In the genomic region with DNA sequence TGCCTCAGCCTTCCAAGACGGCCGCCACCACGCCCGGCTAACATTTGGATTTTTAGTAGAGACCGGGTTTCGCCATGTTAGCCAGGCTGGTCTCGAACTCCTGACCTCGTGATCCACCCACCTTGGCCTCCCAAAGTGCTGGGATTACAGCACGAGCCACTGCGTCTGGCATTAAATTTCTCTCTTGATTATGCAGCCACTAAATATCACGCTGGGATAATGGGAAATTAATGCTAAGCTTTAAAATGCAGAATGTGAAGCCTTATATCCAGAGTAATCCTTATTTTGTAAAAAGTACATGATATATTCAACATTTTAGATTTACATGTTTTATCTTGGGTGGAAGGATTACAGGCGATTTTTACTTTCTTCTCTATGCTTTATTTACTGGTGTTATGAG, we compare ENCODE assay signal across 17 cellular contexts.
A peak's percentile ranks its signal among the peaks of the same experiment; 100 is the strongest.
DNase-seq lines count a peak whose midpoint lies in the region; ATAC-seq, FAIRE-seq and TF ChIP-seq lines count a peak whose summit lies in the region.
"Had no signal": no experiment of that assay in that cellular context is flagged by ENCODE, and none has a peak within 500 bp of the region (broad histone marks: within the 10 kb centered on the region; RNA-seq: fewer than 3 reads in every experiment).

No MANE protein-coding gene starts in this region.

- POLR2A ChIA-PET in activated CD4-positive, alpha-beta T cell treated with anti-CD3 and anti-CD28 coated beads for 36 hours (lab: Charles Lee), result no interaction called here
- POLR2A ChIA-PET in HCT116 (lab: Charles Lee), result no interaction called here

- H3K79me2 ChIP-seq in HCT116 (ENCODE audit: insufficient read depth, low read length) (peaks cover 94% of the 10 kb centered on the region), astrocyte (ENCODE audit: insufficient read depth, low read length) (peaks cover 92% of the 10 kb centered on the region)

- H3K4me2 ChIP-seq in HCT116 (ENCODE audit: low read length) (no peak overlapping the region), astrocyte (ENCODE audit: low read length) (no peak overlapping the region)

- BruUV-seq in HCT116 (replicated peaks; lab: Mats Ljungman, UMichigan), result TSS peak; percentile 24

- no peaks in the 10 kb centered on the region for H3K27me3 Mint-ChIP-seq in activated CD4-positive, alpha-beta T cell treated with anti-CD3 and anti-CD28 coated beads for 36 hours
- H3K27me3 Mint-ChIP-seq in astrocyte (ENCODE audit: low read depth, unreplicated experiment), result no peaks in the 10 kb centered on the region
- H3K27me3 Mint-ChIP-seq in nephron progenitor cell (ENCODE audit: low read depth, poor library complexity), result no peaks in the 10 kb centered on the region
- H3K27me3 Mint-ChIP-seq: memory B cell had no signal

- H3K9me3 Mint-ChIP-seq in activated CD4-positive, alpha-beta T cell treated with anti-CD3 and anti-CD28 coated beads for 36 hours (ENCODE audit: low read depth), result no peaks in the 10 kb centered on the region
- H3K9me3 Mint-ChIP-seq in astrocyte (ENCODE audit: unreplicated experiment), result no peaks in the 10 kb centered on the region
- no peaks in the 10 kb centered on the region for H3K9me3 Mint-ChIP-seq in nephron progenitor cell
- H3K9me3 Mint-ChIP-seq: memory B cell had no signal

- ATAC-seq in activated CD4-positive, alpha-beta T cell treated with anti-CD3 and anti-CD28 coated beads for 36 hours, result no peak
- ATAC-seq in HCT116, result no peak
- no peak for ATAC-seq in HG02571 (IDR thresholded peaks at IDR 0.05; ENCODE audit: unreplicated experiment)
- ATAC-seq in GM21529 (IDR thresholded peaks at IDR 0.05; ENCODE audit: unreplicated experiment), result no peak

- no peaks in the 10 kb centered on the region for H3K36me3 ChIP-seq in HCT116 (ENCODE audit: control insufficient read depth in 1 of 2, insufficient read depth in 2 of 2, low read length in 2 of 2)
- H3K36me3 ChIP-seq in astrocyte (ENCODE audit: insufficient read depth, low read length), result no peaks in the 10 kb centered on the region
- H3K36me3 ChIP-seq: ascending aorta, thyroid gland had no signal

- no peak for TF ChIP-seq RAD21 in HCT116 (IDR thresholded peaks at IDR 0.05; ENCODE audit: low read depth)

- no peaks in the 10 kb centered on the region for H3K27me3 ChIP-seq in HCT116 (ENCODE audit: insufficient read depth, low read length)
- H3K27me3 ChIP-seq in astrocyte (ENCODE audit: insufficient read depth, low read length), result no peaks in the 10 kb centered on the region
- H3K27me3 ChIP-seq: ascending aorta, thyroid gland had no signal

- H3K27ac Mint-ChIP-seq in activated CD4-positive, alpha-beta T cell treated with anti-CD3 and anti-CD28 coated beads for 36 hours, result peak overlapping the region; percentile 74
- peak overlapping the region; percentile 27 for H3K27ac Mint-ChIP-seq in astrocyte (ENCODE audit: unreplicated experiment)
- H3K27ac Mint-ChIP-seq in nephron progenitor cell, result peak overlapping the region; percentile 97
- H3K27ac Mint-ChIP-seq: memory B cell had no signal

- RAD21 ChIA-PET in HCT116 (lab: Charles Lee; ENCODE audit: low non-redundant PET in 1 of 2, low total read pairs in 2 of 2, uncharacterized antibody in 2 of 2, unreplicated experiment in 2 of 2), result no interaction called here

- TF ChIP-seq POLR2A in HCT116 (IDR thresholded peaks at IDR 0.05; ENCODE audit: borderline replicate concordance, extremely low read depth, insufficient read depth, insufficient read length), result no peak

- peaks cover 20% of the 10 kb centered on the region for H3K36me3 Mint-ChIP-seq in activated CD4-positive, alpha-beta T cell treated with anti-CD3 and anti-CD28 coated beads for 36 hours (ENCODE audit: low read depth)
- H3K36me3 Mint-ChIP-seq in astrocyte (ENCODE audit: low read depth, unreplicated experiment) (no peaks in the 10 kb centered on the region), nephron progenitor cell (ENCODE audit: low read depth) (peaks cover 8% of the 10 kb centered on the region)
- H3K36me3 Mint-ChIP-seq: memory B cell had no signal

- H3K9me2 ChIP-seq in HCT116 (ENCODE audit: insufficient read depth), result no peaks in the 10 kb centered on the region

- peaks cover 64% of the 10 kb centered on the region for H3K4me1 Mint-ChIP-seq in activated CD4-positive, alpha-beta T cell treated with anti-CD3 and anti-CD28 coated beads for 36 hours
- peaks cover 52% of the 10 kb centered on the region for H3K4me1 Mint-ChIP-seq in astrocyte (ENCODE audit: low read depth, unreplicated experiment)
- peaks cover 71% of the 10 kb centered on the region for H3K4me1 Mint-ChIP-seq in nephron progenitor cell

- CTCF ChIA-PET in activated CD4-positive, alpha-beta T cell treated with anti-CD3 and anti-CD28 coated beads for 36 hours (lab: Charles Lee), result interaction anchor here (0.7 kb wide), 1 partner anchor 14 kb away, joined by 3 read pairs; no protein-coding TSS in a partner anchor
- CTCF ChIA-PET in HCT116 (lab: Charles Lee), result no interaction called here

- H3K4me3 ChIP-seq in HCT116 (replicated peaks in 1 of 2; ENCODE audit: low read depth in 1 of 2, low read length in 2 of 2), result no peak overlapping the region
- no peak overlapping the region for H3K4me3 ChIP-seq in astrocyte (ENCODE audit: insufficient read depth, low read depth, low read length)
- H3K4me3 ChIP-seq: ascending aorta, thyroid gland had no signal

- no peak overlapping the region for H3K4me3 Mint-ChIP-seq in activated CD4-positive, alpha-beta T cell treated with anti-CD3 and anti-CD28 coated beads for 36 hours
- H3K4me3 Mint-ChIP-seq in astrocyte (ENCODE audit: unreplicated experiment) (no peak overlapping the region), nephron progenitor cell (no peak overlapping the region)
- H3K4me3 Mint-ChIP-seq: memory B cell had no signal

- H3K27ac ChIP-seq in HCT116 (ENCODE audit: low read depth, low read length) (no peak overlapping the region), astrocyte (ENCODE audit: low read depth, low read length) (no peak overlapping the region)
- H3K27ac ChIP-seq: ascending aorta, thyroid gland had no signal

- no peak for DNase-seq in activated CD4-positive, alpha-beta T cell treated with anti-CD3 and anti-CD28 coated beads for 36 hours
- DNase-seq in activated CD4-positive, alpha-beta T cell treated with anti-CD3 and anti-CD28 coated beads, Interleukin-2, amount 50 U/mL, for 1 hour, result no peak
- DNase-seq in HCT116 (ENCODE audit: low read depth, low spot score) (no peak), astrocyte (ENCODE audit: low read depth) (no peak), nephron progenitor cell (no peak), HuH-7.5 (ENCODE audit: low spot score) (no peak)
- DNase-seq: C1 segment of cervical spinal cord, hippocampal formation, NCI-H1417 treated with DMSO at 0.1 percent for 48 hours, NCI-H2171, thyroid gland had no signal

- H3K4me1 ChIP-seq in HCT116 (ENCODE audit: control insufficient read depth in 1 of 2, insufficient read depth in 2 of 2, low read length in 2 of 2), result peaks cover 0 to 15% of the 10 kb centered on the region in 2 experiments; a peak in 2 of 4 replicates
- peaks cover 10% of the 10 kb centered on the region for H3K4me1 ChIP-seq in astrocyte (ENCODE audit: insufficient read depth, low read length)

- TF ChIP-seq CTCF in HCT116 (IDR thresholded peaks at IDR 0.05 in 2 of 3, conservative IDR thresholded peaks at IDR 0.05 in 1 of 3; ENCODE audit: borderline replicate concordance in 1 of 3, insufficient read depth in 1 of 3, low read depth in 2 of 3, low read length in 2 of 3), result no peak
- no peak for TF ChIP-seq CTCF in astrocyte (IDR thresholded peaks at IDR 0.05; ENCODE audit: insufficient read depth, low read depth, low read length)
- no peak for TF ChIP-seq CTCF in nephron progenitor cell (IDR thresholded peaks at IDR 0.05)

- H3K9me3 ChIP-seq in HCT116 (ENCODE audit: control insufficient read depth in 1 of 2, insufficient read depth in 1 of 2, low read depth in 1 of 2, low read length in 2 of 2) (no peaks in the 10 kb centered on the region), astrocyte (ENCODE audit: insufficient read depth, low read depth, low read length) (no peaks in the 10 kb centered on the region)
- H3K9me3 ChIP-seq: ascending aorta, thyroid gland had no signal

- intact Hi-C loops in activated CD4-positive, alpha-beta T cell treated with anti-CD3 and anti-CD28 coated beads for 36 hours (cut with DNase I, micrococcal nuclease), result no loop called here
- intact Hi-C loops in HCT116 (cut with micrococcal nuclease), result no loop called here

- no peak overlapping the region for H2AFZ ChIP-seq in HCT116 (ENCODE audit: low read depth, low read length, poor library complexity, severe bottlenecking)
- H2AFZ ChIP-seq in astrocyte (ENCODE audit: low read depth, low read length), result no peak overlapping the region

- H4K20me1 ChIP-seq in HCT116 (ENCODE audit: insufficient read depth), result peaks cover 38% of the 10 kb centered on the region; the same call in 1 of the 2 replicates
- H4K20me1 ChIP-seq in astrocyte (ENCODE audit: insufficient read depth, low read length), result peaks cover 92% of the 10 kb centered on the region

- H3K9ac ChIP-seq in HCT116 (ENCODE audit: low read length), result no peak overlapping the region
- no peak overlapping the region for H3K9ac ChIP-seq in astrocyte (ENCODE audit: low read length)

- no peak for FAIRE-seq in astrocyte (lab: Jason Lieb, UNC)
- FAIRE-seq: A204.1, TTC549 had no signal

TF ChIP-seq in HCT116, 20 proteins besides CTCF, POLR2A, EP300 and RAD21:
- TF ChIP-seq CEBPB (IDR thresholded peaks at IDR 0.05; ENCODE audit: low read depth) (no peak), SRF (IDR thresholded peaks at IDR 0.05; ENCODE audit: low read depth) (no peak)
- TF ChIP-seq, protein P1, sequence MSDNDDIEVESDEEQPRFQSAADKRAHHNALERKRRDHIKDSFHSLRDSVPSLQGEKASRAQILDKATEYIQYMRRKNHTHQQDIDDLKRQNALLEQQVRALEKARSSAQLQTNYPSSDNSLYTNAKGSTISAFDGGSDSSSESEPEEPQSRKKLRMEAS (IDR thresholded peaks at IDR 0.05), result no peak

Comparison
In these comparisons a context has a peak if more than half of its experiments do, and no peak if none do; other contexts are left out.
1. H3K27ac Mint-ChIP-seq: peak in every context shown above with its lines; median percentile 97 in nephron progenitor cell; 74 in activated CD4-positive, alpha-beta T cell treated with anti-CD3 and anti-CD28 coated beads for 36 hours; 27 in astrocyte.